Comparison of ENCODE assay signal across 17 cellular contexts in the genomic region with DNA sequence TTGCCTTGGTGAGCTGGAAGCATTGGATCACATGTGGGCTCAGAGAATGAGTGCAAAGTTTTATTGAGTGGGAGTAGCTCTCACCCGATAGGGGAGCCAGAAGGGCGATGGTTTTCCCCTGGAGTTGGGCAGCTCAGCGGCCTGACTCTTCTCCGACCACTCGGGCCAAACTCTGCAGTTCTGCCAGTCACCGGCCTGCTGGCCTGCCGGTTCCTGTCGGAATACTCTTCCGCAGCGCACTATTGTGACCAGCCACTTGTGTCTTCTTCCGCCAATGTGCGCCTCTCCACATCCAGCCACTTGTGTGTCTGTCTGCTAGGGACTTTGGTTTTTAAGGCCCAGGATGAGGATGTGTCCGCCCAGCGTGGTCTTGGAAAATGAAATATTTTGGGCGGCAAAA. TPM values are rescaled to one million over a fixed set of nuclear protein-coding genes. Genes with fewer than 3 reads are reported as not detected.
A peak's percentile ranks its signal among the peaks of the same experiment; 100 is the strongest.
DNase-seq lines count a peak whose midpoint lies in the region; ATAC-seq and TF ChIP-seq lines count a peak whose summit lies in the region.
"Had no signal": no experiment of that assay in that cellular context is flagged by ENCODE, and none has a peak within 500 bp of the region (broad histone marks: within the 10 kb centered on the region; RNA-seq: fewer than 3 reads in every experiment).

No MANE protein-coding gene starts in this region.

- peaks cover 5% of the 10 kb centered on the region for H3K27me3 Mint-ChIP-seq in neural crest cell (ENCODE audit: low read depth)
- H3K27me3 Mint-ChIP-seq: CD4-positive, alpha-beta T cell; IgD-negative memory B cell had no signal

- intact Hi-C loops in left ventricle myocardium inferior (cut with micrococcal nuclease), result no loop called here

- peaks cover 4% of the 10 kb centered on the region for H3K9me3 Mint-ChIP-seq in neural crest cell

- H3K36me3 ChIP-seq in RWPE2 (ENCODE audit: low read depth) (no peaks in the 10 kb centered on the region), left ventricle myocardium inferior (no peaks in the 10 kb centered on the region)

- no peaks in the 10 kb centered on the region for H3K4me1 Mint-ChIP-seq in neural crest cell
- H3K4me1 Mint-ChIP-seq: IgD-negative memory B cell had no signal

- no peaks in the 10 kb centered on the region for H3K9me3 ChIP-seq in RWPE2 (ENCODE audit: severe bottlenecking)
- H3K9me3 ChIP-seq in left ventricle myocardium inferior (replicated peaks), result no peaks in the 10 kb centered on the region
- H3K9me3 ChIP-seq: Caco-2 had no signal

- ATAC-seq in RWPE2 (ENCODE audit: low read depth) (no peak), HG02759 (IDR thresholded peaks at IDR 0.05; ENCODE audit: unreplicated experiment) (no peak)

- DNase-seq in RWPE2 (ENCODE audit: low spot score), result peak; percentile 48
- DNase-seq in dedifferentiated amniotic fluid mesenchymal stem cell (ENCODE audit: extremely low spot score), result peak; percentile 1
- no peak for DNase-seq in neural crest cell (ENCODE audit: low read depth, low spot score)
- no peak for DNase-seq in left ventricle myocardium inferior
- no peak for DNase-seq in DMS 273 (lab: John Stamatoyannopoulos, UW; ENCODE audit: unreplicated experiment)
- DNase-seq: ACHN; AML-193; Caco-2; CD4-positive, alpha-beta T cell; DMS153; DMS79; GDM1; GM23248; HCEC 1CT had no signal

- TF ChIP-seq CTCF in RWPE2 (IDR thresholded peaks at IDR 0.05; ENCODE audit: poor library complexity, severe bottlenecking), result no peak
- no peak for TF ChIP-seq CTCF in neural crest cell (conservative IDR thresholded peaks at IDR 0.05)
- TF ChIP-seq CTCF in left ventricle myocardium inferior (IDR thresholded peaks at IDR 0.05; ENCODE audit: borderline replicate concordance), result no peak

- peak overlapping the region; percentile 35 for H3K27ac Mint-ChIP-seq in neural crest cell (ENCODE audit: unreplicated experiment)
- H3K27ac Mint-ChIP-seq: CD4-positive, alpha-beta T cell; IgD-negative memory B cell had no signal

- H3K4me3 Mint-ChIP-seq in neural crest cell, result no peak overlapping the region
- H3K4me3 Mint-ChIP-seq: CD4-positive, alpha-beta T cell; IgD-negative memory B cell had no signal

- peaks cover 2% of the 10 kb centered on the region for H3K4me1 ChIP-seq in RWPE2 (ENCODE audit: insufficient read depth, poor library complexity, severe bottlenecking)
- no peaks in the 10 kb centered on the region for H3K4me1 ChIP-seq in left ventricle myocardium inferior
- H3K4me1 ChIP-seq: Caco-2 had no signal

- no peaks in the 10 kb centered on the region for H3K36me3 Mint-ChIP-seq in neural crest cell (ENCODE audit: low read depth)

- H3K27ac ChIP-seq in RWPE2 (ENCODE audit: poor library complexity, severe bottlenecking) (no peak overlapping the region), left ventricle myocardium inferior (replicated peaks) (no peak overlapping the region)
- H3K27ac ChIP-seq: C4-2B, GM23248 had no signal

- peaks cover 17% of the 10 kb centered on the region for H3K27me3 ChIP-seq in RWPE2 (ENCODE audit: insufficient read depth, poor library complexity, severe bottlenecking)
- H3K27me3 ChIP-seq in left ventricle myocardium inferior (ENCODE audit: low read depth), result peaks cover 4% of the 10 kb centered on the region

- no peak overlapping the region for H3K4me3 ChIP-seq in RWPE2 (ENCODE audit: severe bottlenecking)
- H3K4me3 ChIP-seq in left ventricle myocardium inferior, result no peak overlapping the region
- H3K4me3 ChIP-seq: GM23248 had no signal

RNA-seq across cellular contexts. Expression of a gene that starts 43.5 kb away (rescaled TPM):
- total RNA-seq in neural crest cell, result 12.4 and 13.5 TPM in 2 replicates
- 3.1 TPM for total RNA-seq in left ventricle myocardium inferior
- total RNA-seq: CD4-positive, alpha-beta T cell had no signal

Comparison
In these comparisons a context has a peak if more than half of its experiments do, and no peak if none do; other contexts are left out.
1. DNase-seq: peak in RWPE2 (single experiment) and dedifferentiated amniotic fluid mesenchymal stem cell (single experiment); none in neural crest cell (single experiment), left ventricle myocardium inferior (single experiment) and DMS 273 (single experiment).